ENCODE assay signal across 10 cellular contexts in genomic region chr10:79407811-79408795, GRCh38. TPM values are rescaled to one million over a fixed set of nuclear protein-coding genes. Genes with fewer than 3 reads are reported as not detected.
DNase-seq lines count a peak whose midpoint lies in the region; ATAC-seq and TF ChIP-seq lines count a peak whose summit lies in the region.
"Had no signal": no experiment of that assay in that cellular context is flagged by ENCODE, and none has a peak within 500 bp of the region (broad histone marks: within the 10 kb centered on the region; RNA-seq: fewer than 3 reads in every experiment).

No MANE protein-coding gene starts in this region.

- ATAC-seq in left lung, result peak; percentile 6
- ATAC-seq in HG03135 (IDR thresholded peaks at IDR 0.05; ENCODE audit: unreplicated experiment), result no peak
- ATAC-seq: upper lobe of right lung had no signal

- peaks cover 47 to 78% of the 10 kb centered on the region in 2 donors for H3K4me1 ChIP-seq in left lung

- intact Hi-C loops in left lung (cut with DNase I), result no loop called here

- H3K4me3 ChIP-seq in left lung, result no peak overlapping the region
- H3K4me3 ChIP-seq: upper lobe of right lung had no signal

- DNase-seq in LHCN-M2 (ENCODE audit: low read depth) (peak; percentile 42), dermis microvascular lymphatic vessel endothelial cell (ENCODE audit: low read depth in 2 of 2) (peak; percentile 10 to 17), left lung (peak; percentile 31 to 72), stromal cell of bone marrow (ENCODE audit: low read depth) (peak; percentile 52), SIG-M5 treated with dmso at 0.1 percent for 504 hours (lab: John Stamatoyannopoulos, UW; ENCODE audit: unreplicated experiment) (no peak), NCI-H82 treated with DMSO at 0.1 percent for 48 hours (lab: John Stamatoyannopoulos, UW; ENCODE audit: unreplicated experiment) (no peak), germinal center (ENCODE audit: low spot score) (no peak)
- DNase-seq: activated naive CD4-positive, alpha-beta T cell treated with Interleukin-2 at 50 U/mL for 16 hours; upper lobe of right lung had no signal

- H3K36me3 ChIP-seq in left lung, result no peaks in the 10 kb centered on the region
- H3K36me3 ChIP-seq: upper lobe of right lung had no signal

- peaks cover 0 to 15% of the 10 kb centered on the region in 2 donors for H3K27me3 ChIP-seq in left lung
- H3K27me3 ChIP-seq: upper lobe of right lung had no signal

- peak overlapping the region; percentile 19 to 33 for H3K27ac ChIP-seq in left lung

- no peak for TF ChIP-seq CTCF in left lung (IDR thresholded peaks at IDR 0.05)

- no peaks in the 10 kb centered on the region for H3K9me3 ChIP-seq in left lung
- H3K9me3 ChIP-seq: upper lobe of right lung had no signal

RNA-seq across cellular contexts. Expression of gene ZCCHC24, which starts 37.3 kb away (rescaled TPM):
- 15.1 and 17.7 TPM in 2 replicates for total RNA-seq in LHCN-M2 (2014; rRNA removed)
- polyA plus RNA-seq in LHCN-M2 (2012), result 8.5 TPM
- 2.7 and 4.7 TPM in 2 replicates for total RNA-seq in dermis microvascular lymphatic vessel endothelial cell
- 10 to 100 TPM; 31.2 to 42.4 TPM for total RNA-seq in left lung

Comparison
In these comparisons a context has a peak if more than half of its experiments do, and no peak if none do; other contexts are left out.
1. DNase-seq: peak in LHCN-M2 (single experiment), dermis microvascular lymphatic vessel endothelial cell (2 of 2), left lung (2 of 2) and stromal cell of bone marrow (single experiment); none in SIG-M5 treated with dmso at 0.1 percent for 504 hours (single experiment), NCI-H82 treated with DMSO at 0.1 percent for 48 hours (single experiment) and germinal center (single experiment).